In genomic region chr2:179184610-179185009, GRCh38 we compare ENCODE assay signal across 9 cellular contexts.
"Had no signal": no experiment of that assay in that cellular context is flagged by ENCODE, and none has a peak within 500 bp of the region (broad histone marks: within the 10 kb centered on the region; RNA-seq: fewer than 3 reads in every experiment).

No MANE protein-coding gene starts in this region.

- H3K27ac ChIP-seq: GM23248, HL-60 had no signal

- H3K4me3 Mint-ChIP-seq: HFFc6, IgD-negative memory B cell had no signal

- DNase-seq: GM23248, GOT3, H7, HFFc6 had no signal

- ATAC-seq: HCT116, HepG2 had no signal

- H3K27ac Mint-ChIP-seq: HFFc6 had no signal

- H3K4me3 ChIP-seq: GM23248, HAP-1 had no signal

- H3K27me3 Mint-ChIP-seq: IgD-negative memory B cell had no signal

- H3K9me3 ChIP-seq: HAP-1 had no signal

- H2AFZ ChIP-seq: GM23248 had no signal

- H3K9ac ChIP-seq: GM23248 had no signal

- H3K4me1 ChIP-seq: HAP-1 had no signal
